Comparison of ENCODE assay signal across 8 cellular contexts in the genomic region with DNA sequence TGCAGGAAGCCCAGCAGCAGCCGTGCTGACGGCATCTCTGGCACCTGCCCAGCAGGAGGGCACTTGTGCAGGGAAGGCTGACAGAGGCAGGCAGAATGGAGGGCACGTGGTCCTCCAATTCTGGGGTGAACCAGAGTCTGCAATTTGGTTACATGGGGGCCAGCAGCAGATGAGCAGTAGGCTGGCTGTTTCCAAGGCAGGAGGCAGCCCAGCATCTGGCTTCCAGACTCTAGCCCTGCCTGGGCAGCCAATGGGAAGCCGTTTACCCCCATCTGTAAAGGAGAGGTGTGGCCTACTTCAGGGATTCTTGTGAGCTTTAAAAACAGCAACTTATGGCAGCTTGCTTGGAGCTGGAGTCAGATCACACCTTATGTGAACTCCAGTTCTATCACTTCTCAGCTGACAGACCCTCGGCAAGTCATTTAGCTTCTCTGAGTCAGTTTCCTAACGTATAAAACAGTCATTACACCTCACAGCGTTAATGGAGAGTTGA. TPM values are rescaled to one million over a fixed set of nuclear protein-coding genes. Genes with fewer than 3 reads are reported as not detected.
A peak's percentile ranks its signal among the peaks of the same experiment; 100 is the strongest.
DNase-seq lines count a peak whose midpoint lies in the region; ATAC-seq and TF ChIP-seq lines count a peak whose summit lies in the region.

No MANE protein-coding gene starts in this region.

- ATAC-seq in HG02759 (IDR thresholded peaks at IDR 0.05; ENCODE audit: unreplicated experiment) = no peak
- ATAC-seq in HG02852 (IDR thresholded peaks at IDR 0.05; ENCODE audit: unreplicated experiment) = no peak
- ATAC-seq in HG02798 (IDR thresholded peaks at IDR 0.05; ENCODE audit: poor library complexity, unreplicated experiment) = no peak

- H3K4me3 ChIP-seq in astrocyte of the cerebellum (ENCODE audit: low read depth, low read length) = no peak overlapping the region

- TF ChIP-seq CTCF in astrocyte of the cerebellum (IDR thresholded peaks at IDR 0.05; ENCODE audit: low read depth, low read length, missing control alignments) = no peak

- DNase-seq in AG20443 (ENCODE audit: low spot score) (peak; percentile 86), HT1080 (ENCODE audit: low read depth) (peak; percentile 85), astrocyte of the cerebellum (ENCODE audit: low read depth) (peak; percentile 59), iris pigment epithelial cell (ENCODE audit: low read depth) (peak; percentile 77)
- no peak for DNase-seq in activated CD8-positive, alpha-beta memory T cell treated with anti-CD3 and anti-CD28 coated beads for 24 hours

- in situ Hi-C loops in astrocyte of the cerebellum (cut with HindIII; ENCODE audit: low sequenced_read_pairs) = no loop called here

RNA-seq across cellular contexts. Expression of a gene that starts 27.9 kb away (rescaled TPM):
- 1.5 and 3.6 TPM in 2 replicates for total RNA-seq in HT1080 (2014; rRNA removed; shearing (Covaris generic))
- 0.34 TPM in 1 of 2 replicates, not detected in the other for polyA plus RNA-seq in HT1080 (2015; cell fraction: cytosol; rRNA removed)
- 2.2 and 3.7 TPM in 2 replicates for polyA plus RNA-seq in HT1080 (2015; cell fraction: nucleus; rRNA removed)

RNA-seq across cellular contexts. Expression of a gene that starts 36.9 kb away (rescaled TPM):
- total RNA-seq in HT1080 (2014; rRNA removed; shearing (Covaris generic)) = 52.7 and 57.5 TPM in 2 replicates
- polyA plus RNA-seq in HT1080 (2015; cell fraction: cytosol; rRNA removed) = 63.9 and 80.1 TPM in 2 replicates
- polyA plus RNA-seq in HT1080 (2015; cell fraction: nucleus; rRNA removed) = 72.7 and 81.9 TPM in 2 replicates

RNA-seq across cellular contexts. Expression of a gene that starts 45.0 kb away (rescaled TPM):
- 88.1 and 116 TPM in 2 replicates for total RNA-seq in HT1080 (2014; rRNA removed; shearing (Covaris generic))
- polyA plus RNA-seq in HT1080 (2015; cell fraction: cytosol; rRNA removed) = 55.8 and 58.0 TPM in 2 replicates
- 80.6 and 81.4 TPM in 2 replicates for polyA plus RNA-seq in HT1080 (2015; cell fraction: nucleus; rRNA removed)
